ENCODE assay signal across 8 cellular contexts in the genomic region with DNA sequence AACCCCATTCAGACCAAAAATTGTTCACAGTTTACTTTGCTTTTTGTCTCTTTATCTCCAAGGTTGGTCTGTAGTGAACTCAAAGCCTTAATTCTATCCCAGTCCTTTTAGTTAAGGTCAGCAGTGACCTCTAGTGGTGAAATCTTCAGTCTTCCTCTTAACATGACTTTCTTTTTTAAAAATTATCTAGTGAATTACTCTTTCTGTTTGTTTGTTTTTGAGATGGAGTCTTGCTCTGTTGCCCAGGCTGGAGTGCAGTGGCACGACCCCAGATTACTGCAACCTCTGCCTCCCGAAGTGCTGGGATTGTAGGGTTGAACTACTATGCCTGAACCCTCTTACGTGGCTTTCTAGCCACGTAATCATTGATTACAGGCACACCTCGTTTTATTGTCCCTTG. TPM values are rescaled to one million over a fixed set of nuclear protein-coding genes. Genes with fewer than 3 reads are reported as not detected.
DNase-seq lines count a peak whose midpoint lies in the region; ATAC-seq and TF ChIP-seq lines count a peak whose summit lies in the region.

No MANE protein-coding gene starts in this region.

- intact Hi-C loops in adrenal gland (cut with DNase I), result loop anchor here (5.0 to 10.0 kb wide), 2 partner anchors 167 to 170 kb away; no protein-coding TSS in a partner anchor
- intact Hi-C loops in right cardiac atrium (cut with DNase I), result loop anchor here (2.0 to 10.0 kb wide), 3 partner anchors 167 to 170 kb away; no protein-coding TSS in a partner anchor

- TF ChIP-seq POLR2A in adrenal gland (IDR thresholded peaks at IDR 0.05), result no peak

- H3K9me3 ChIP-seq in adrenal gland (replicated peaks in 1 of 3) (no peaks in the 10 kb centered on the region), right cardiac atrium (ENCODE audit: control insufficient read depth, low read length) (no peaks in the 10 kb centered on the region)

- H3K4me1 ChIP-seq in adrenal gland (replicated peaks in 1 of 2), result peaks cover 0 to 4% of the 10 kb centered on the region in 2 donors
- no peaks in the 10 kb centered on the region for H3K4me1 ChIP-seq in right cardiac atrium (ENCODE audit: control insufficient read depth, insufficient read depth, low read length)

- no peaks in the 10 kb centered on the region for H3K27me3 ChIP-seq in adrenal gland
- H3K27me3 ChIP-seq in right cardiac atrium (ENCODE audit: control insufficient read depth, insufficient read depth), result no peaks in the 10 kb centered on the region

- no peaks in the 10 kb centered on the region for H3K36me3 ChIP-seq in adrenal gland (replicated peaks in 1 of 2)

- no peak overlapping the region for H3K27ac ChIP-seq in adrenal gland
- H3K27ac ChIP-seq in right cardiac atrium (ENCODE audit: low read length), result no peak overlapping the region

- peak; percentile 45 for DNase-seq in COLO829 (ENCODE audit: low spot score)
- DNase-seq in NCI-H446 (lab: John Stamatoyannopoulos, UW), result peak; percentile 29 to 55
- DNase-seq in adrenal gland, result peak in 4 of 7 donors; percentile 31 to 49 (median 47)
- no peak for DNase-seq in right cardiac atrium
- peak; percentile 53 for DNase-seq in retinal pigment epithelial cell (ENCODE audit: low read depth)
- no peak for DNase-seq in islet precursor cell

- peak; percentile 78 for ATAC-seq in GM18519 (IDR thresholded peaks at IDR 0.05; ENCODE audit: low FRiP score, unreplicated experiment)
- ATAC-seq in HG03432 (IDR thresholded peaks at IDR 0.05; ENCODE audit: unreplicated experiment), result peak; percentile 87
- peak; percentile 64 to 70 for ATAC-seq in right cardiac atrium

- 29 to 35% (median 32%) methylated on average over 5 of the region's 5 CpGs for WGBS in adrenal gland, 4 donors
- 44% methylated on average over 5 of the region's 5 CpGs for WGBS in right cardiac atrium

- TF ChIP-seq CTCF in adrenal gland (IDR thresholded peaks at IDR 0.05) (peak; percentile 63 to 85 (median 78)), retinal pigment epithelial cell (conservative IDR thresholded peaks at IDR 0.05; ENCODE audit: low read depth, low read length) (peak; percentile 67)

- H3K4me3 ChIP-seq in adrenal gland, result peak overlapping the region in 1 of 4 donors; percentile 9
- no peak overlapping the region for H3K4me3 ChIP-seq in right cardiac atrium (ENCODE audit: low read length)
- H3K4me3 ChIP-seq in retinal pigment epithelial cell (ENCODE audit: low read length), result no peak overlapping the region

RNA-seq across cellular contexts. Expression of a gene that starts 25.0 kb away (rescaled TPM):
- total RNA-seq in adrenal gland, result 1 to 10 TPM; 2.1 to 8.1 (median 4.5) TPM
- polyA plus RNA-seq in adrenal gland, result 1 to 10 TPM; 7.2 to 8.6 (median 7.6) TPM
- 1 to 10 TPM; 3.0 to 4.0 (median 3.4) TPM for total RNA-seq in right cardiac atrium
- 4.2 TPM for polyA plus RNA-seq in right cardiac atrium

RNA-seq across cellular contexts. Expression of a gene that starts 53.0 kb away (rescaled TPM):
- total RNA-seq in adrenal gland, result 100 to 1,000 TPM; 103 to 207 (median 144) TPM
- polyA plus RNA-seq in adrenal gland, result 100 to 1,000 TPM in 1 of 3 donors, 10 to 100 TPM in 2; 48.7 to 141 (median 51.3) TPM
- 10 to 100 TPM; 67.2 to 93.4 (median 77.2) TPM for total RNA-seq in right cardiac atrium
- 41.6 TPM for polyA plus RNA-seq in right cardiac atrium

Comparison
In these comparisons a context has a peak if more than half of its experiments do, and no peak if none do; other contexts are left out.
1. DNase-seq: peak in COLO829 (single experiment), NCI-H446 (2 of 2), adrenal gland (4 of 7) and retinal pigment epithelial cell (single experiment); none in right cardiac atrium (0 of 3) and islet precursor cell (single experiment).
2. Peak in every context shown above with its lines, with median percentiles within 50 percentile points of each other: ATAC-seq.